ENCODE assay signal across 14 cellular contexts in genomic region chr12:23431006-23431405, GRCh38.
A peak's percentile ranks its signal among the peaks of the same experiment; 100 is the strongest.
DNase-seq lines count a peak whose midpoint lies in the region.
"Had no signal": no experiment of that assay in that cellular context is flagged by ENCODE, and none has a peak within 500 bp of the region (broad histone marks: within the 10 kb centered on the region; RNA-seq: fewer than 3 reads in every experiment).

No MANE protein-coding gene starts in this region.

- no peak overlapping the region for H3K4me3 ChIP-seq in MG63
- H3K4me3 ChIP-seq: HAP-1 had no signal

- no peaks in the 10 kb centered on the region for H3K9me3 ChIP-seq in MG63
- H3K9me3 ChIP-seq: HAP-1 had no signal

- intact Hi-C loops in posterior vena cava (cut with DNase I): no loop called here

- no peaks in the 10 kb centered on the region for H3K27me3 ChIP-seq in MG63

- H3K36me3 ChIP-seq in MG63: no peaks in the 10 kb centered on the region
- H3K36me3 ChIP-seq: HAP-1 had no signal

- DNase-seq in DMS53 (lab: John Stamatoyannopoulos, UW) (peak; percentile 79), MG63 (peak; percentile 6), astrocyte of the hippocampus (ENCODE audit: low read depth, low spot score) (peak; percentile 87), non-pigmented ciliary epithelial cell (ENCODE audit: low read depth) (peak; percentile 1), anterior cingulate cortex (lab: John Stamatoyannopoulos, UW) (no peak), posterior vena cava (ENCODE audit: low spot score) (no peak)
- DNase-seq in stimulated activated naive CD4-positive, alpha-beta T cell (lab: John Stamatoyannopoulos, UW): no peak
- DNase-seq: Calu3, DMS79 treated with DMSO at 0.1 percent for 48 hours, NCI-H1417 treated with DMSO at 0.1 percent for 48 hours, NCI-H1930, NCI-H510A treated with DMSO at 0.1 percent for 48 hours, OCI-M1 had no signal

Comparison
In these comparisons a context has a peak if more than half of its experiments do, and no peak if none do; other contexts are left out.
1. DNase-seq: peak in DMS53 (single experiment), MG63 (single experiment), astrocyte of the hippocampus (single experiment) and non-pigmented ciliary epithelial cell (single experiment); none in anterior cingulate cortex (0 of 58), stimulated activated naive CD4-positive, alpha-beta T cell (0 of 6) and posterior vena cava (single experiment).